ENCODE assay signal across 27 cellular contexts in the genomic region with DNA sequence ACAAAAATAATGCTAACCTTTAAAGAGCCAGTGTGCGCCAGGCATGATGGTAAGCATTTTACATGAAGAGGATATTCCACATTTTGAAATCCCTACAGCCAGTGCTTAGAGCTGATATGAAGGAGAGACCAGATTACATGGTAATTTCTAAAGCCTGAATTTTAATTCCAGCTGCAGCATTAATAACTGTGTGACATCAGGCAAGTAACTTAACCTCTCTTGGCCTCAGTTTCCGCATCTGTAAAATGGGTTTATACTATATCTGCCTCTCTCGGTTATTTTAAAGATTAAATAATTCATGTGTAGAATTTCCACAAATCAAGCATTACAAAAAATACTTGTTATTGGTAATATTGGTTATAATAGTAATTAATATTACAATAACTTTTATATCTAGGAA.
"Had no signal": no experiment of that assay in that cellular context is flagged by ENCODE, and none has a peak within 500 bp of the region (broad histone marks: within the 10 kb centered on the region; RNA-seq: fewer than 3 reads in every experiment).

No MANE protein-coding gene starts in this region.

- FAIRE-seq: TTC549 had no signal

- H3K27me3 ChIP-seq: ascending aorta, cardiac muscle cell had no signal

- H3K36me3 ChIP-seq: ascending aorta, cardiac muscle cell had no signal

- H3K4me1 ChIP-seq: ascending aorta had no signal

- ATAC-seq: activated CD8-positive, alpha-beta T cell treated with anti-CD3 and anti-CD28 coated beads for 36 hours; activated naive CD8-positive, alpha-beta T cell treated with anti-CD3 and anti-CD28 coated beads, Interleukin-2, amount 50 U/mL, for 24 hours had no signal

- DNase-seq: activated B cell treated with CpG ODN at 0.5 μM for 24 hours; activated CD4-positive, alpha-beta memory T cell treated with anti-CD3 and anti-CD28 coated beads for 36 hours; activated CD4-positive, alpha-beta T cell treated with anti-CD3 and anti-CD28 coated beads for 4 hours; activated CD4-positive, alpha-beta T cell treated with anti-CD3 and anti-CD28 coated beads, Interleukin-2, amount 50 U/mL, for 1 hour; activated CD4-positive, alpha-beta T cell treated with anti-CD3 and anti-CD28 coated beads, Interleukin-2, amount 50 U/mL, for 4 hours; activated CD4-positive, CD25-positive, alpha-beta regulatory T cell treated with anti-CD3 and anti-CD28 coated beads, Interleukin-2, amount 50 U/mL, for 72 hours; activated CD8-positive, alpha-beta memory T cell treated with anti-CD3 and anti-CD28 coated beads, Interleukin-2, amount 50 U/mL, for 4 hours; activated CD8-positive, alpha-beta T cell treated with anti-CD3 and anti-CD28 coated beads for 36 hours; activated effector memory CD4-positive, alpha-beta T cell treated with Interleukin-2 at 50 U/mL for 16 hours; activated gamma-delta T cell; activated naive CD4-positive, alpha-beta T cell treated with anti-CD3 and anti-CD28 coated beads, Interleukin-2, amount 10 ng/mL, durations not matched to agents 7 days and 5 days; activated naive CD4-positive, alpha-beta T cell treated with Interleukin-2 at 50 U/mL for 16 hours; activated naive CD8-positive, alpha-beta T cell treated with anti-CD3 and anti-CD28 coated beads, Interleukin-2, amount 10 ng/mL, durations not matched to agents 7 days and 5 days; activated naive CD8-positive, alpha-beta T cell treated with anti-CD3 and anti-CD28 coated beads, Interleukin-2, amount 50 U/mL, for 24 hours; activated T-cell treated with anti-CD3 and anti-CD28 coated beads for 4 hours; activated T-cell treated with anti-CD3 and anti-CD28 coated beads, Interleukin-2, amount 50 U/mL, for 1 hour; activated T-cell treated with anti-CD3 and anti-CD28 coated beads, Interleukin-2, amount 50 U/mL, for 48 hours; amygdala; anterior cingulate cortex; caudate nucleus; cerebellar nuclear complex; T-helper 2 cell; T-helper 9 cell had no signal

- H3K27ac ChIP-seq: ascending aorta, cardiac muscle cell, VCaP had no signal

- H3K4me3 ChIP-seq: ascending aorta, cardiac muscle cell had no signal
